ENCODE assay signal across 2 cellular contexts in genomic region chr7:39338716-39339115, GRCh38.
TF ChIP-seq lines count a peak whose summit lies in the region.

No MANE protein-coding gene starts in this region.

TF ChIP-seq in A549, 52 proteins besides CTCF, POLR2A, EP300 and RAD21:
- TF ChIP-seq, protein P1, sequence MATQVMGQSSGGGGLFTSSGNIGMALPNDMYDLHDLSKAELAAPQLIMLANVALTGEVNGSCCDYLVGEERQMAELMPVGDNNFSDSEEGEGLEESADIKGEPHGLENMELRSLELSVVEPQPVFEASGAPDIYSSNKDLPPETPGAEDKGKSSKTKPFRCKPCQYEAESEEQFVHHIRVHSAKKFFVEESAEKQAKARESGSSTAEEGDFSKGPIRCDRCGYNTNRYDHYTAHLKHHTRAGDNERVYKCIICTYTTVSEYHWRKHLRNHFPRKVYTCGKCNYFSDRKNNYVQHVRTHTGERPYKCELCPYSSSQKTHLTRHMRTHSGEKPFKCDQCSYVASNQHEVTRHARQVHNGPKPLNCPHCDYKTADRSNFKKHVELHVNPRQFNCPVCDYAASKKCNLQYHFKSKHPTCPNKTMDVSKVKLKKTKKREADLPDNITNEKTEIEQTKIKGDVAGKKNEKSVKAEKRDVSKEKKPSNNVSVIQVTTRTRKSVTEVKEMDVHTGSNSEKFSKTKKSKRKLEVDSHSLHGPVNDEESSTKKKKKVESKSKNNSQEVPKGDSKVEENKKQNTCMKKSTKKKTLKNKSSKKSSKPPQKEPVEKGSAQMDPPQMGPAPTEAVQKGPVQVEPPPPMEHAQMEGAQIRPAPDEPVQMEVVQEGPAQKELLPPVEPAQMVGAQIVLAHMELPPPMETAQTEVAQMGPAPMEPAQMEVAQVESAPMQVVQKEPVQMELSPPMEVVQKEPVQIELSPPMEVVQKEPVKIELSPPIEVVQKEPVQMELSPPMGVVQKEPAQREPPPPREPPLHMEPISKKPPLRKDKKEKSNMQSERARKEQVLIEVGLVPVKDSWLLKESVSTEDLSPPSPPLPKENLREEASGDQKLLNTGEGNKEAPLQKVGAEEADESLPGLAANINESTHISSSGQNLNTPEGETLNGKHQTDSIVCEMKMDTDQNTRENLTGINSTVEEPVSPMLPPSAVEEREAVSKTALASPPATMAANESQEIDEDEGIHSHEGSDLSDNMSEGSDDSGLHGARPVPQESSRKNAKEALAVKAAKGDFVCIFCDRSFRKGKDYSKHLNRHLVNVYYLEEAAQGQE (IDR thresholded peaks at IDR 0.05), result peak; percentile 55; the same call in 1 of the 2 replicates
- no peak for TF ChIP-seq SMC3 (IDR thresholded peaks at IDR 0.05)
TF ChIP-seq in A549: peak in this region for 1.

TF ChIP-seq in HEK293, 187 proteins besides CTCF, POLR2A, EP300 and RAD21 (continued from another document):
- TF ChIP-seq, protein P2, sequence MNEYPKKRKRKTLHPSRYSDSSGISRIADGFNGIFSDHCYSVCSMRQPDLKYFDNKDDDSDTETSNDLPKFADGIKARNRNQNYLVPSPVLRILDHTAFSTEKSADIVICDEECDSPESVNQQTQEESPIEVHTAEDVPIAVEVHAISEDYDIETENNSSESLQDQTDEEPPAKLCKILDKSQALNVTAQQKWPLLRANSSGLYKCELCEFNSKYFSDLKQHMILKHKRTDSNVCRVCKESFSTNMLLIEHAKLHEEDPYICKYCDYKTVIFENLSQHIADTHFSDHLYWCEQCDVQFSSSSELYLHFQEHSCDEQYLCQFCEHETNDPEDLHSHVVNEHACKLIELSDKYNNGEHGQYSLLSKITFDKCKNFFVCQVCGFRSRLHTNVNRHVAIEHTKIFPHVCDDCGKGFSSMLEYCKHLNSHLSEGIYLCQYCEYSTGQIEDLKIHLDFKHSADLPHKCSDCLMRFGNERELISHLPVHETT (tag by site-specific recombination; IDR thresholded peaks at IDR 0.05), result no peak
- TF ChIP-seq ZBTB1 (tag by site-specific recombination; IDR thresholded peaks at IDR 0.05), result no peak
- TF ChIP-seq ZNF302 (tag by site-specific recombination; IDR thresholded peaks at IDR 0.05; ENCODE audit: low read depth), result no peak
- TF ChIP-seq YY1 (tag by site-specific recombination; IDR thresholded peaks at IDR 0.05), result no peak
- TF ChIP-seq, protein P3, sequence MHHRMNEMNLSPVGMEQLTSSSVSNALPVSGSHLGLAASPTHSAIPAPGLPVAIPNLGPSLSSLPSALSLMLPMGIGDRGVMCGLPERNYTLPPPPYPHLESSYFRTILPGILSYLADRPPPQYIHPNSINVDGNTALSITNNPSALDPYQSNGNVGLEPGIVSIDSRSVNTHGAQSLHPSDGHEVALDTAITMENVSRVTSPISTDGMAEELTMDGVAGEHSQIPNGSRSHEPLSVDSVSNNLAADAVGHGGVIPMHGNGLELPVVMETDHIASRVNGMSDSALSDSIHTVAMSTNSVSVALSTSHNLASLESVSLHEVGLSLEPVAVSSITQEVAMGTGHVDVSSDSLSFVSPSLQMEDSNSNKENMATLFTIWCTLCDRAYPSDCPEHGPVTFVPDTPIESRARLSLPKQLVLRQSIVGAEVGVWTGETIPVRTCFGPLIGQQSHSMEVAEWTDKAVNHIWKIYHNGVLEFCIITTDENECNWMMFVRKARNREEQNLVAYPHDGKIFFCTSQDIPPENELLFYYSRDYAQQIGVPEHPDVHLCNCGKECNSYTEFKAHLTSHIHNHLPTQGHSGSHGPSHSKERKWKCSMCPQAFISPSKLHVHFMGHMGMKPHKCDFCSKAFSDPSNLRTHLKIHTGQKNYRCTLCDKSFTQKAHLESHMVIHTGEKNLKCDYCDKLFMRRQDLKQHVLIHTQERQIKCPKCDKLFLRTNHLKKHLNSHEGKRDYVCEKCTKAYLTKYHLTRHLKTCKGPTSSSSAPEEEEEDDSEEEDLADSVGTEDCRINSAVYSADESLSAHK (tag by site-specific recombination; IDR thresholded peaks at IDR 0.05), result no peak
